In the genomic region with DNA sequence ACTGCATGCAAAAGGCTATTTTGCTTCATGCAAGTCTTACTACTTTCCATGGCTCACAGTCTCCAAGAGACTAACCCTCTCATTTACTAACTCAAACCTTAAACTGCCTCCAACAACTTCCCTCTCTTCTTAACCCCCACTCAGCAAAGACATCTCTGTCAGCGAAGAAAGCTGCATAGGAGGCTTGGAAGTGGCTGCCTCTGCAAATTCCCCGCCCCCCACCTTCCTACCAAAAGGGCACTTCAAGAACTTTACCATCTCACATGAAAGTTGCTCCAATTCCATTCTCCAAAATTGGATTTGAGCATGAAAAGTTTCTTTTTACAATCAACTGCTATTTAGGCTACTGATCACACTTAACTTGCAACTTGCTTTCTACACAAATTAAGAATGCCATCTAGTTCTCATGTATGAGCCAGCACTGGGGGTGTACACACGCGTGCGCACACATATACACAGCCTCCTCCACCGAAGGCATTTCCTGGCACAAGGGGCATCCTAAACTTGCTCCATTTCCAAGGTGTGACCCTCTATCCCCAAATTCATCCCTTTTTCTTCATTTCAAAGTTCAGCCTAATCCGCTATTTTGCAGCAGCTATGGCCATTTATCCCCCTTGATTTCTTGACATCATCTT, we compare ENCODE assay signal across 1 cellular context.
TF ChIP-seq lines count a peak whose summit lies in the region.

No MANE protein-coding gene starts in this region.

TF ChIP-seq in endothelial cell of umbilical vein, 7 proteins besides CTCF, POLR2A, EP300 and RAD21:
- TF ChIP-seq POLR2AphosphoS5 (IDR thresholded peaks at IDR 0.05; ENCODE audit: insufficient read depth, low read depth, low read length) = no peak
- no peak for TF ChIP-seq GATA2 (IDR thresholded peaks at IDR 0.05; ENCODE audit: insufficient read depth, insufficient read length, low read depth, low read length)
